In the genomic region with DNA sequence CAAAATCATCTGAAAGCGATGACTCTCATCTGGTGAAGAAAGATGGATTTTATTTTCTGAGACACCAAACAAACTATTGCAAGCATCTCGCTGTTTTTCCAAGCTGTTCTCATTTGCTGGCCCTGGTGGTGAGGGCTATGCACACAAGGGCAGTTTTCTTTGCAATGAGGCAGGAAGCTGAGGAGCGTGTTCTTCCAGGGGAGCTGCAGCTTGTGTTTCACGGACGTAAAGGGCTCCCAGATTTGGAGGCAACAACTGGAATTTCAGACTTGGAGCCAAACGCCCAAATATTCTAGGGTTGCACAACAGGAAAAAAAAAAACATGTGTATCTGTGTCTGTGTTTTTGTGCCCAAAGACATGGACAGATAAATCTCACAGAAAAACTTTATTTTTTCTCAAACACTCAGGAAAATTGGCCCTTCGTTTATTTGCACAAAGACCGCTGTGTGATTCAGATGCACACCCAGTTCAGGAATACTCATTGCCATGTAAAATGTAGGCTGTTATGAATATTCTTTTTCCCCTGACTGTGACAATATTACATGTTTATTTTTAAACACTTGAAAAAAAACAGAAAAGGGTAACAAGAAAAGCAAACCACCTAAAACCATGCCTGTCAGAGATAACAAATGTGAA, we compare ENCODE assay signal across 13 cellular contexts.
DNase-seq lines count a peak whose midpoint lies in the region; ATAC-seq and TF ChIP-seq lines count a peak whose summit lies in the region.
"Had no signal": no experiment of that assay in that cellular context is flagged by ENCODE, and none has a peak within 500 bp of the region (broad histone marks: within the 10 kb centered on the region; RNA-seq: fewer than 3 reads in every experiment).

No MANE protein-coding gene starts in this region.

- in situ Hi-C loops in IMR-90 (cut with MboI; ENCODE audit: low sequenced_read_pairs), result no loop called here

- H3K27me3 Mint-ChIP-seq in activated CD4-positive, alpha-beta memory T cell treated with anti-CD3 and anti-CD28 coated beads for 36 hours, result peaks cover 7% of the 10 kb centered on the region

- H3K36me3 ChIP-seq in IMR-90 (ENCODE audit: control insufficient read depth, insufficient read depth, low read length) (no peaks in the 10 kb centered on the region), esophagus muscularis mucosa (no peaks in the 10 kb centered on the region), mesendoderm (ENCODE audit: control insufficient read depth, insufficient read depth, low read length) (no peaks in the 10 kb centered on the region), tibial nerve (no peaks in the 10 kb centered on the region)

- H3K4me2 ChIP-seq in IMR-90 (ENCODE audit: low read depth, low read length), result peak overlapping the region; percentile 34
- no peak overlapping the region for H3K4me2 ChIP-seq in mesendoderm (ENCODE audit: low read length)

- H3K36me3 Mint-ChIP-seq in activated CD4-positive, alpha-beta memory T cell treated with anti-CD3 and anti-CD28 coated beads for 36 hours, result no peaks in the 10 kb centered on the region

- H2BK20ac ChIP-seq in IMR-90 (ENCODE audit: low read depth, low read length), result no peak overlapping the region

- H3K9ac ChIP-seq in IMR-90 (ENCODE audit: low read depth, low read length) (no peak overlapping the region), mesendoderm (ENCODE audit: low read length) (no peak overlapping the region)

- intact Hi-C loops in IMR-90 (cut with micrococcal nuclease) (loop anchor here (1.0 to 10.0 kb wide), 6 partner anchors 74 to 529 kb away; partner anchors contain the start of gene GAS1), esophagus muscularis mucosa (cut with DNase I) (no loop called here)
- intact Hi-C loops in activated CD4-positive, alpha-beta memory T cell treated with anti-CD3 and anti-CD28 coated beads for 36 hours (cut with micrococcal nuclease), result no loop called here

- no peaks in the 10 kb centered on the region for H3K9me3 Mint-ChIP-seq in activated CD4-positive, alpha-beta memory T cell treated with anti-CD3 and anti-CD28 coated beads for 36 hours

- H3K4me3 ChIP-seq in IMR-90 (ENCODE audit: insufficient read depth, low read depth, low read length) (no peak overlapping the region), esophagus muscularis mucosa (peak overlapping the region in 1 of 4 donors; percentile 39), mesendoderm (ENCODE audit: low read length) (no peak overlapping the region), tibial nerve (peak overlapping the region in 2 of 4 donors; percentile 1 to 44)

- BruUV-seq in IMR-90 (replicated peaks; lab: Mats Ljungman, UMichigan), result no TSS peak

- POLR2A ChIA-PET in IMR-90 (lab: Charles Lee; ENCODE audit: unreplicated experiment), result interaction anchor here (0.6 to 1.0 kb wide), 2 partner anchors 9 to 171 kb away, joined by 4 to 5 read pairs; no protein-coding TSS in a partner anchor
- POLR2A ChIA-PET in activated CD4-positive, alpha-beta memory T cell treated with anti-CD3 and anti-CD28 coated beads for 36 hours (lab: Charles Lee), result no interaction called here

- TF ChIP-seq POLR2A in IMR-90 (IDR thresholded peaks at IDR 0.05; ENCODE audit: low read depth, low read length) (no peak), esophagus muscularis mucosa (IDR thresholded peaks at IDR 0.05; ENCODE audit: low read depth) (no peak), tibial nerve (IDR thresholded peaks at IDR 0.05) (no peak)

- H3K79me2 ChIP-seq in mesendoderm (ENCODE audit: control insufficient read depth, insufficient read depth, low read length), result no peaks in the 10 kb centered on the region

- peak; percentile 24; the same call in 1 of the 2 replicates for TF ChIP-seq CTCF in IMR-90 (conservative IDR thresholded peaks at IDR 0.05; ENCODE audit: low read depth, low read length)
- TF ChIP-seq CTCF in esophagus muscularis mucosa (IDR thresholded peaks at IDR 0.05), result peak in 1 of 3 experiments; percentile 17
- peak in 1 of 5 experiments; percentile 41 for TF ChIP-seq CTCF in tibial nerve (IDR thresholded peaks at IDR 0.05)

- no peak overlapping the region for H2AK9ac ChIP-seq in IMR-90 (replicated peaks; ENCODE audit: low read depth, low read length, poor library complexity)

- H3K4me1 ChIP-seq in IMR-90 (ENCODE audit: control insufficient read depth, insufficient read depth, low read length), result peaks cover 9% of the 10 kb centered on the region
- H3K4me1 ChIP-seq in esophagus muscularis mucosa, result peaks cover 0 to 19% (median 8%) of the 10 kb centered on the region in 4 donors
- H3K4me1 ChIP-seq in mesendoderm (ENCODE audit: control insufficient read depth, low read depth, low read length), result no peaks in the 10 kb centered on the region
- peaks cover 0 to 33% (median 7%) of the 10 kb centered on the region in 4 donors for H3K4me1 ChIP-seq in tibial nerve

- no peak overlapping the region for H2AK5ac ChIP-seq in IMR-90 (ENCODE audit: low read depth, low read length)
- H2AK5ac ChIP-seq in mesendoderm (ENCODE audit: low read length), result no peak overlapping the region

- H4K20me1 ChIP-seq in IMR-90 (ENCODE audit: insufficient read depth, low read length), result no peaks in the 10 kb centered on the region

- H3K14ac ChIP-seq in IMR-90 (replicated peaks; ENCODE audit: low read depth, low read length), result no peak overlapping the region

- H3K27ac ChIP-seq in IMR-90 (ENCODE audit: insufficient read depth, low read length) (peak overlapping the region; percentile 16; the same call in 1 of the 2 replicates), esophagus muscularis mucosa (replicated peaks in 1 of 4) (peak overlapping the region in 2 of 4 donors; percentile 54 to 56), mesendoderm (ENCODE audit: low read depth, low read length) (no peak overlapping the region), tibial nerve (peak overlapping the region in 2 of 4 donors; percentile 60 to 69)

- TF ChIP-seq EP300 in esophagus muscularis mucosa (IDR thresholded peaks at IDR 0.05), result no peak
- peak in 1 of 2 donors; percentile 85 for TF ChIP-seq EP300 in tibial nerve (IDR thresholded peaks at IDR 0.05)

- no peak overlapping the region for H2AFZ ChIP-seq in IMR-90 (replicated peaks; ENCODE audit: low read length, poor library complexity)

- no peak overlapping the region for H4K91ac ChIP-seq in IMR-90 (ENCODE audit: insufficient read depth, low read depth, low read length)

- H2BK5ac ChIP-seq in IMR-90 (ENCODE audit: low read depth, low read length, poor library complexity, severe bottlenecking) (peak overlapping the region; percentile 0), mesendoderm (ENCODE audit: low read length) (no peak overlapping the region)

- H4K8ac ChIP-seq in IMR-90 (ENCODE audit: low read depth in 2 of 2, low read length in 2 of 2), result no peak overlapping the region
- no peak overlapping the region for H4K8ac ChIP-seq in mesendoderm (ENCODE audit: low read depth, low read length)

- H3K18ac ChIP-seq in IMR-90 (ENCODE audit: low read depth, low read length), result peak overlapping the region; percentile 3; the same call in 1 of the 2 replicates
- H3K18ac ChIP-seq in mesendoderm (ENCODE audit: low read length), result no peak overlapping the region

- no peak overlapping the region for H3K4me3 Mint-ChIP-seq in activated CD4-positive, alpha-beta memory T cell treated with anti-CD3 and anti-CD28 coated beads for 36 hours

- WGBS in IMR-90 (ENCODE audit: extremely low coverage in 2 of 2, insufficient read length in 1 of 2), 2 experiments, result 7% methylated on average over 3 of the region's 8 CpGs; no CpG with 5 or more reads in 1 of the 2 experiments
- 58% methylated on average over 8 of the region's 8 CpGs for WGBS in esophagus muscularis mucosa
- WGBS in mesendoderm (ENCODE audit: extremely low coverage, insufficient coverage, low lambda C conversion rate), result no CpG with 5 or more reads among the region's 8 CpGs
- 23 to 29% methylated on average over 8 of the region's 8 CpGs for WGBS in tibial nerve, 2 donors

- H3K56ac ChIP-seq in IMR-90 (ENCODE audit: extremely low read depth, insufficient read depth, low read length) (peak overlapping the region; percentile 27; the same call in 1 of the 2 replicates), mesendoderm (ENCODE audit: low read length) (no peak overlapping the region)

- no peaks in the 10 kb centered on the region for H3K9me1 ChIP-seq in IMR-90 (ENCODE audit: insufficient read depth, low read length)

- H3K79me1 ChIP-seq in IMR-90 (ENCODE audit: low read depth in 1 of 2, low read length in 2 of 2) (no peaks in the 10 kb centered on the region), mesendoderm (ENCODE audit: low read length) (no peaks in the 10 kb centered on the region)

- 0 out of 2 replicates have a peak, but pooled peaks have one; percentile 19 for TF ChIP-seq RAD21 in IMR-90 (IDR thresholded peaks at IDR 0.05; ENCODE audit: low read length)

- no peaks in the 10 kb centered on the region for H3K9me3 ChIP-seq in IMR-90 (ENCODE audit: control insufficient read depth, insufficient read depth, low read length)
- H3K9me3 ChIP-seq in esophagus muscularis mucosa, result no peaks in the 10 kb centered on the region
- H3K9me3 ChIP-seq in tibial nerve, result no peaks in the 10 kb centered on the region

- CTCF ChIA-PET in IMR-90 (lab: Yijun Ruan, JAX), result no interaction called here
- CTCF ChIA-PET in activated CD4-positive, alpha-beta memory T cell treated with anti-CD3 and anti-CD28 coated beads for 36 hours (lab: Charles Lee), result no interaction called here

- H3K4me1 Mint-ChIP-seq in activated CD4-positive, alpha-beta memory T cell treated with anti-CD3 and anti-CD28 coated beads for 36 hours (ENCODE audit: low read depth), result no peaks in the 10 kb centered on the region

- no peak overlapping the region for H2BK15ac ChIP-seq in IMR-90 (ENCODE audit: low read depth, low read length)
- H2BK15ac ChIP-seq in mesendoderm (replicated peaks; ENCODE audit: low read depth), result no peak overlapping the region

- H3K23ac ChIP-seq in IMR-90 (ENCODE audit: low read depth, low read length), result no peak overlapping the region
- no peak overlapping the region for H3K23ac ChIP-seq in mesendoderm (ENCODE audit: low read length)

- DNase-seq in IMR-90, result peak; percentile 83
- peak; percentile 92 for DNase-seq in esophagus muscularis mucosa (ENCODE audit: extremely low spot score)
- DNase-seq in mesendoderm, result peak; percentile 33
- peak; percentile 47 to 65 for DNase-seq in tibial nerve (ENCODE audit: low spot score in 2 of 2)
- DNase-seq in NCI-H2107 treated with DMSO at 0.1 percent for 48 hours (lab: John Stamatoyannopoulos, UW; ENCODE audit: unreplicated experiment), result no peak
- DNase-seq in activated CD4-positive, alpha-beta memory T cell treated with anti-CD3 and anti-CD28 coated beads for 36 hours, result no peak
- DNase-seq: activated CD4-positive, CD25-positive, alpha-beta regulatory T cell; activated effector memory CD4-positive, alpha-beta T cell treated with Interleukin-2 at 50 U/mL for 16 hours; DND-41; KG1 had no signal

- H3K27me3 ChIP-seq in IMR-90 (ENCODE audit: control insufficient read depth, insufficient read depth, low read length), result no peaks in the 10 kb centered on the region
- H3K27me3 ChIP-seq in esophagus muscularis mucosa, result no peaks in the 10 kb centered on the region
- no peaks in the 10 kb centered on the region for H3K27me3 ChIP-seq in mesendoderm (ENCODE audit: insufficient read depth, low read length, poor library complexity)
- H3K27me3 ChIP-seq in tibial nerve, result no peaks in the 10 kb centered on the region

- dilution Hi-C loops in IMR-90 (cut with HindIII; ENCODE audit: low sequenced_read_pairs, unreplicated experiment), result no loop called here

- H4K5ac ChIP-seq in IMR-90 (ENCODE audit: low read depth, low read length) (no peak overlapping the region), mesendoderm (ENCODE audit: low read length) (no peak overlapping the region)

- H3K27ac Mint-ChIP-seq in activated CD4-positive, alpha-beta memory T cell treated with anti-CD3 and anti-CD28 coated beads for 36 hours, result no peak overlapping the region

- peak; percentile 83 for ATAC-seq in IMR-90 (ENCODE audit: low read depth)
- no peak for ATAC-seq in HG03135 (IDR thresholded peaks at IDR 0.05; ENCODE audit: unreplicated experiment)
- ATAC-seq in GM21367 (IDR thresholded peaks at IDR 0.05; ENCODE audit: unreplicated experiment), result no peak
- ATAC-seq: left colon had no signal

- no peak overlapping the region for H3K4ac ChIP-seq in IMR-90 (ENCODE audit: low read depth, low read length)
- H3K4ac ChIP-seq in mesendoderm (ENCODE audit: low read depth, low read length), result no peak overlapping the region

- H2BK120ac ChIP-seq in IMR-90 (ENCODE audit: low read depth, low read length) (0 out of 2 replicates have a peak overlapping the region, but pooled peaks have one; percentile 9), mesendoderm (ENCODE audit: low read depth, low read length) (no peak overlapping the region)

Comparison
In these comparisons a context has a peak if more than half of its experiments do, and no peak if none do; other contexts are left out.
1. DNase-seq: peak in IMR-90 (single experiment), esophagus muscularis mucosa (single experiment), mesendoderm (single experiment) and tibial nerve (2 of 2); none in NCI-H2107 treated with DMSO at 0.1 percent for 48 hours (single experiment) and activated CD4-positive, alpha-beta memory T cell treated with anti-CD3 and anti-CD28 coated beads for 36 hours (single experiment).